Comparison of ENCODE assay signal across 8 cellular contexts in genomic region chr17:38825762-38826247, GRCh38. TPM values are rescaled to one million over a fixed set of nuclear protein-coding genes. Genes with fewer than 3 reads are reported as not detected.
DNase-seq lines count a peak whose midpoint lies in the region; ATAC-seq and TF ChIP-seq lines count a peak whose summit lies in the region.

No MANE protein-coding gene starts in this region.

- H3K4me1 Mint-ChIP-seq in CD4-positive, alpha-beta T cell (ENCODE audit: low read depth), result peaks cover 31% of the 10 kb centered on the region
- peaks cover 28% of the 10 kb centered on the region for H3K4me1 Mint-ChIP-seq in endothelial cell (ENCODE audit: unreplicated experiment)

- peak overlapping the region; percentile 99 for H3K4me3 Mint-ChIP-seq in CD4-positive, alpha-beta T cell
- H3K4me3 Mint-ChIP-seq in endothelial cell (ENCODE audit: unreplicated experiment), result peak overlapping the region; percentile 95

- intact Hi-C loops in CD4-positive, alpha-beta T cell (cut with DNase I, micrococcal nuclease), result loop anchor here (1.0 to 5.0 kb wide), 5 partner anchors 27 to 73 kb away; partner anchors contain the start of genes RPL23 (in 2 of the 2), PIP4K2B (in 1 of the 2) and PSMB3 (in 1 of the 2)
- intact Hi-C loops in PC-9 (cut with micrococcal nuclease; ENCODE audit: unreplicated experiment), result loop anchor here (1.0 kb wide), 1 partner anchor 27 kb away; the partner anchor contains the start of gene RPL23

- H3K4me3 ChIP-seq in PC-9 (peak overlapping the region; percentile 82), neutrophil (ENCODE audit: low read depth in 1 of 2, low read length in 1 of 2) (peak overlapping the region; percentile 85 to 86)

- no peaks in the 10 kb centered on the region for H3K9me3 Mint-ChIP-seq in CD4-positive, alpha-beta T cell
- H3K9me3 Mint-ChIP-seq in endothelial cell (ENCODE audit: unreplicated experiment), result no peaks in the 10 kb centered on the region

- H3K4me1 ChIP-seq in PC-9 (replicated peaks; ENCODE audit: insufficient read depth), result peaks cover 16% of the 10 kb centered on the region
- peaks cover 15 to 21% of the 10 kb centered on the region in 2 experiments for H3K4me1 ChIP-seq in neutrophil (ENCODE audit: control insufficient read depth in 1 of 2, insufficient read depth in 1 of 2, low read depth in 1 of 2, low read length in 1 of 2)

- peaks cover 5% of the 10 kb centered on the region for H3K27me3 Mint-ChIP-seq in CD4-positive, alpha-beta T cell
- peaks cover 20% of the 10 kb centered on the region for H3K27me3 Mint-ChIP-seq in endothelial cell (ENCODE audit: unreplicated experiment)

- H3K36me3 ChIP-seq in PC-9 (ENCODE audit: low read depth) (no peaks in the 10 kb centered on the region), neutrophil (peaks cover 12% of the 10 kb centered on the region)

- POLR2A ChIA-PET in CD4-positive, alpha-beta T cell (lab: Charles Lee), result interaction anchor here (0.7 to 2.6 kb wide), 13 partner anchors 21 to 374 kb away, joined by 3 to 55 read pairs (median 3); partner anchors contain the start of genes LASP1, PIP4K2B, RPL19 and RPL23
- POLR2A ChIA-PET in PC-9 (lab: Charles Lee; ENCODE audit: unreplicated experiment), result interaction anchor here (1.0 kb wide), 1 partner anchor 44 kb away, joined by 5 read pairs; the partner anchor contains the start of gene LASP1

- no peaks in the 10 kb centered on the region for H3K9me2 ChIP-seq in PC-9 (ENCODE audit: insufficient read depth)

- H3K79me2 ChIP-seq in PC-9 (ENCODE audit: low read depth), result peaks cover 40% of the 10 kb centered on the region

- no peaks in the 10 kb centered on the region for H3K27me3 ChIP-seq in CD4-positive, alpha-beta T cell (ENCODE audit: control insufficient read depth, insufficient read depth, low read length)
- H3K27me3 ChIP-seq in PC-9 (ENCODE audit: insufficient read depth, low read depth) (no peaks in the 10 kb centered on the region), neutrophil (peaks cover 7% of the 10 kb centered on the region)

- H2AFZ ChIP-seq in PC-9, result peak overlapping the region; percentile 79

- BruUV-seq in PC-9 (replicated peaks; lab: Mats Ljungman, UMichigan), result no TSS peak

- H3K4me2 ChIP-seq in PC-9, result peak overlapping the region; percentile 79

- no peak for DNase-seq in CD4-positive, alpha-beta T cell
- DNase-seq in PC-9 (no peak), endothelial cell (ENCODE audit: low spot score) (no peak), dermis blood vessel endothelial cell (no peak)

- no peak for ATAC-seq in CD4-positive, alpha-beta T cell (ENCODE audit: poor library complexity)
- ATAC-seq in HG02938 (IDR thresholded peaks at IDR 0.05; ENCODE audit: unreplicated experiment) (no peak), GM19324 (IDR thresholded peaks at IDR 0.05; ENCODE audit: low FRiP score, unreplicated experiment) (no peak), GM19035 (IDR thresholded peaks at IDR 0.05; ENCODE audit: unreplicated experiment) (no peak)

- 0 out of 2 replicates have a peak, but pooled peaks cover 6% of the 10 kb centered on the region for H4K20me1 ChIP-seq in PC-9 (ENCODE audit: insufficient read depth)

- H3K36me3 Mint-ChIP-seq in CD4-positive, alpha-beta T cell (ENCODE audit: low read depth), result peaks cover 32% of the 10 kb centered on the region
- peaks cover 9% of the 10 kb centered on the region for H3K36me3 Mint-ChIP-seq in endothelial cell (ENCODE audit: low read depth, unreplicated experiment)

- no peak for TF ChIP-seq CTCF in CD4-positive, alpha-beta T cell (IDR thresholded peaks at IDR 0.05)
- TF ChIP-seq CTCF in PC-9 (conservative IDR thresholded peaks at IDR 0.05), result no peak
- TF ChIP-seq CTCF in endothelial cell (IDR thresholded peaks at IDR 0.05; ENCODE audit: unreplicated experiment), result no peak
- TF ChIP-seq CTCF in neutrophil (IDR thresholded peaks at IDR 0.05), result no peak

- H3K27ac ChIP-seq in CD4-positive, alpha-beta T cell (ENCODE audit: low read depth, low read length), result peak overlapping the region; percentile 95
- H3K27ac ChIP-seq in PC-9, result peak overlapping the region; percentile 97
- H3K27ac ChIP-seq in neutrophil, result peak overlapping the region; percentile 95

- no peaks in the 10 kb centered on the region for H3K9me3 ChIP-seq in CD4-positive, alpha-beta T cell (ENCODE audit: control insufficient read depth, low read length)
- H3K9me3 ChIP-seq in PC-9 (ENCODE audit: insufficient read depth, low read depth) (no peaks in the 10 kb centered on the region), neutrophil (no peaks in the 10 kb centered on the region)

- peaks cover 8% of the 10 kb centered on the region; the same call in 1 of the 2 replicates for H3F3A ChIP-seq in PC-9 (ENCODE audit: insufficient read depth, low read depth)

- CTCF ChIA-PET in CD4-positive, alpha-beta T cell (lab: Charles Lee), result interaction anchor here (1.0 to 2.1 kb wide), 4 partner anchors 28 to 327 kb away, joined by 3 to 7 read pairs (median 4); partner anchors contain the start of gene RPL23
- CTCF ChIA-PET in PC-9 (lab: Charles Lee), result interaction anchor here (0.5 kb wide), 2 partner anchors 17 to 267 kb away, joined by 5 to 7 read pairs; no protein-coding TSS in a partner anchor

- H3K27ac Mint-ChIP-seq in CD4-positive, alpha-beta T cell, result peak overlapping the region; percentile 100
- peak overlapping the region; percentile 99 for H3K27ac Mint-ChIP-seq in endothelial cell (ENCODE audit: unreplicated experiment)

RNA-seq across cellular contexts. Expression of gene CWC25, which starts 0.7 kb away (rescaled TPM):
- total RNA-seq in CD4-positive, alpha-beta T cell, result 10 to 100 TPM; 63.0 to 63.3 TPM
- 13.7 and 13.9 TPM in 2 replicates for total RNA-seq in PC-9 (2021)
- total RNA-seq in endothelial cell (ENCODE audit: unreplicated experiment), result 18.1 TPM
- 11.7 and 13.1 TPM in 2 replicates for total RNA-seq in dermis blood vessel endothelial cell

RNA-seq across cellular contexts. Expression of gene PIP4K2B, which starts 26.4 kb away (rescaled TPM):
- 10 to 100 TPM; 17.0 to 17.2 TPM for total RNA-seq in CD4-positive, alpha-beta T cell
- total RNA-seq in PC-9 (2021), result 40.6 and 47.4 TPM in 2 replicates
- total RNA-seq in endothelial cell (ENCODE audit: unreplicated experiment), result 91.7 TPM
- total RNA-seq in dermis blood vessel endothelial cell, result 55.3 and 76.7 TPM in 2 replicates

RNA-seq across cellular contexts. Expression of gene RPL23, which starts 27.7 kb away (rescaled TPM):
- total RNA-seq in CD4-positive, alpha-beta T cell, result 1,000 to 10,000 TPM; 2,293 to 2,296 TPM
- total RNA-seq in PC-9 (2021), result 1,146 and 1,262 TPM in 2 replicates
- total RNA-seq in endothelial cell (ENCODE audit: unreplicated experiment), result 2,464 TPM
- total RNA-seq in dermis blood vessel endothelial cell, result 921 and 1,590 TPM in 2 replicates

RNA-seq across cellular contexts. Expression of gene LASP1, which starts 44.1 kb away (rescaled TPM):
- 10 to 100 TPM; 50.1 to 50.5 TPM for total RNA-seq in CD4-positive, alpha-beta T cell
- total RNA-seq in PC-9 (2021), result 220 and 309 TPM in 2 replicates
- total RNA-seq in endothelial cell (ENCODE audit: unreplicated experiment), result 146 TPM
- total RNA-seq in dermis blood vessel endothelial cell, result 104 and 199 TPM in 2 replicates
